In genomic region chr3:159263750-159264561, GRCh38 we compare ENCODE assay signal across 8 cellular contexts.
DNase-seq lines count a peak whose midpoint lies in the region; ATAC-seq, FAIRE-seq and TF ChIP-seq lines count a peak whose summit lies in the region.

No MANE protein-coding gene starts in this region.

- H4K20me1 ChIP-seq in osteoblast (ENCODE audit: insufficient read depth, low read length): no peaks in the 10 kb centered on the region

- DNase-seq in EH (ENCODE audit: low read depth) (peak; percentile 60), HuH-7.5 (ENCODE audit: low spot score) (peak; percentile 11), RCC 7860 (ENCODE audit: low spot score) (peak; percentile 29), erythroblast (lab: John Stamatoyannopoulos, UW) (peak; percentile 3 to 37), osteoblast (ENCODE audit: insufficient read length, low spot score, missing footprints) (no peak)
- no peak for DNase-seq in stimulated activated CD4-positive, alpha-beta T cell treated with anti-CD3 and anti-CD28 coated beads, Interleukin-1b, Interleukin-23, amount 100 ng/mL, for 48 hours
- DNase-seq in stimulated activated CD4-positive, alpha-beta T cell treated with anti-CD3 and anti-CD28 coated beads, Interleukin-4, amount 100 ng/mL, for 1 hour: no peak

- H3K36me3 ChIP-seq in osteoblast (ENCODE audit: insufficient read depth, low read length): no peaks in the 10 kb centered on the region

- H2AFZ ChIP-seq in osteoblast (ENCODE audit: low read length): no peak overlapping the region

- H3K4me2 ChIP-seq in osteoblast (ENCODE audit: insufficient read depth, low read length): no peak overlapping the region

- peaks cover 4% of the 10 kb centered on the region for H3K4me1 ChIP-seq in osteoblast (ENCODE audit: insufficient read depth, low read length)

- peak; percentile 36 for FAIRE-seq in RCC 7860 (lab: Jason Lieb, UNC)

- H3K79me2 ChIP-seq in osteoblast (ENCODE audit: insufficient read depth, low read length): no peaks in the 10 kb centered on the region

- TF ChIP-seq CTCF in osteoblast (IDR thresholded peaks at IDR 0.05; ENCODE audit: extremely low read depth, low read depth, low read length): peak; percentile 82

- H3K27me3 ChIP-seq in osteoblast (ENCODE audit: insufficient read depth, low read length): peaks cover 7% of the 10 kb centered on the region

- H3K4me3 ChIP-seq in osteoblast (ENCODE audit: insufficient read depth, low read length): no peak overlapping the region

- no peak for TF ChIP-seq POLR2A in erythroblast (IDR thresholded peaks at IDR 0.05; ENCODE audit: low read length)
- no peak for TF ChIP-seq POLR2A in GM18505 (IDR thresholded peaks at IDR 0.05; ENCODE audit: borderline replicate concordance, extremely low read depth, insufficient read depth, insufficient read length)

- ATAC-seq in GM18505 (IDR thresholded peaks at IDR 0.05; ENCODE audit: unreplicated experiment): no peak

- H3K27ac ChIP-seq in osteoblast (ENCODE audit: low read depth, low read length): no peak overlapping the region

- H3K9me3 ChIP-seq in osteoblast (ENCODE audit: low read depth, low read length): no peaks in the 10 kb centered on the region

Comparison
In these comparisons a context has a peak if more than half of its experiments do, and no peak if none do; other contexts are left out.
1. DNase-seq: peak in EH (single experiment), HuH-7.5 (single experiment), RCC 7860 (single experiment) and erythroblast (2 of 2); none in osteoblast (single experiment), stimulated activated CD4-positive, alpha-beta T cell treated with anti-CD3 and anti-CD28 coated beads, Interleukin-1b, Interleukin-23, amount 100 ng/mL, for 48 hours (single experiment) and stimulated activated CD4-positive, alpha-beta T cell treated with anti-CD3 and anti-CD28 coated beads, Interleukin-4, amount 100 ng/mL, for 1 hour (single experiment).